Comparison of ENCODE assay signal across 9 cellular contexts in genomic region chr13:91133941-91134772, GRCh38.
A peak's percentile ranks its signal among the peaks of the same experiment; 100 is the strongest.
DNase-seq lines count a peak whose midpoint lies in the region; ATAC-seq and TF ChIP-seq lines count a peak whose summit lies in the region.
"Had no signal": no experiment of that assay in that cellular context is flagged by ENCODE, and none has a peak within 500 bp of the region (broad histone marks: within the 10 kb centered on the region; RNA-seq: fewer than 3 reads in every experiment).

No MANE protein-coding gene starts in this region.

- no peaks in the 10 kb centered on the region for H3K27me3 ChIP-seq in prostate gland (replicated peaks; ENCODE audit: insufficient read depth)

- peak; percentile 42 to 75 (median 70) for TF ChIP-seq CTCF in prostate gland (IDR thresholded peaks at IDR 0.05)

- no peaks in the 10 kb centered on the region for H3K4me1 Mint-ChIP-seq in activated naive CD4-positive, alpha-beta T cell treated with anti-CD3 and anti-CD28 coated beads, Interleukin-2, amount 10 ng/mL, durations not matched to agents 7 days and 5 days
- H3K4me1 Mint-ChIP-seq: activated naive CD4-positive, alpha-beta T cell treated with anti-CD3 and anti-CD28 coated beads, Interleukin-2, amount 50 U/mL, for 24 hours had no signal

- no peaks in the 10 kb centered on the region for H3K4me1 ChIP-seq in prostate gland (replicated peaks)

- WGBS in prostate gland, result 28% methylated on average over 10 of the region's 10 CpGs

- H3K4me3 Mint-ChIP-seq in activated naive CD4-positive, alpha-beta T cell treated with anti-CD3 and anti-CD28 coated beads, Interleukin-2, amount 10 ng/mL, durations not matched to agents 7 days and 5 days, result no peak overlapping the region
- H3K4me3 Mint-ChIP-seq: activated naive CD4-positive, alpha-beta T cell treated with anti-CD3 and anti-CD28 coated beads, Interleukin-2, amount 50 U/mL, for 24 hours had no signal

- intact Hi-C loops in head of caudate nucleus (cut with DNase I), result loop anchor here (5.0 kb wide), 1 partner anchor 53 kb away; no protein-coding TSS in a partner anchor
- intact Hi-C loops in prostate gland (cut with DNase I), result loop anchor here (2.0 kb wide), 1 partner anchor 51 kb away; no protein-coding TSS in a partner anchor

- ATAC-seq in GM19395 (IDR thresholded peaks at IDR 0.05; ENCODE audit: unreplicated experiment) (peak; percentile 90), HG03342 (IDR thresholded peaks at IDR 0.05; ENCODE audit: unreplicated experiment) (peak; percentile 90), HG02970 (IDR thresholded peaks at IDR 0.05; ENCODE audit: low FRiP score, unreplicated experiment) (no peak)

- no peaks in the 10 kb centered on the region for H3K9me3 Mint-ChIP-seq in activated naive CD4-positive, alpha-beta T cell treated with anti-CD3 and anti-CD28 coated beads, Interleukin-2, amount 10 ng/mL, durations not matched to agents 7 days and 5 days
- H3K9me3 Mint-ChIP-seq: activated naive CD4-positive, alpha-beta T cell treated with anti-CD3 and anti-CD28 coated beads, Interleukin-2, amount 50 U/mL, for 24 hours had no signal

- no peak overlapping the region for H3K27ac ChIP-seq in prostate gland

- H3K27me3 Mint-ChIP-seq in activated naive CD4-positive, alpha-beta T cell treated with anti-CD3 and anti-CD28 coated beads, Interleukin-2, amount 10 ng/mL, durations not matched to agents 7 days and 5 days, result no peaks in the 10 kb centered on the region
- H3K27me3 Mint-ChIP-seq: activated naive CD4-positive, alpha-beta T cell treated with anti-CD3 and anti-CD28 coated beads, Interleukin-2, amount 50 U/mL, for 24 hours had no signal

- TF ChIP-seq POLR2A in prostate gland (IDR thresholded peaks at IDR 0.05), result no peak

- no peak overlapping the region for H3K4me3 ChIP-seq in prostate gland

- H3K9me3 ChIP-seq in prostate gland, result no peaks in the 10 kb centered on the region

- no peak overlapping the region for H3K27ac Mint-ChIP-seq in activated naive CD4-positive, alpha-beta T cell treated with anti-CD3 and anti-CD28 coated beads, Interleukin-2, amount 10 ng/mL, durations not matched to agents 7 days and 5 days
- H3K27ac Mint-ChIP-seq: activated naive CD4-positive, alpha-beta T cell treated with anti-CD3 and anti-CD28 coated beads, Interleukin-2, amount 50 U/mL, for 24 hours had no signal

- no peaks in the 10 kb centered on the region for H3K36me3 Mint-ChIP-seq in activated naive CD4-positive, alpha-beta T cell treated with anti-CD3 and anti-CD28 coated beads, Interleukin-2, amount 10 ng/mL, durations not matched to agents 7 days and 5 days
- H3K36me3 Mint-ChIP-seq: activated naive CD4-positive, alpha-beta T cell treated with anti-CD3 and anti-CD28 coated beads, Interleukin-2, amount 50 U/mL, for 24 hours had no signal

- H3K36me3 ChIP-seq in prostate gland, result no peaks in the 10 kb centered on the region

- CTCF ChIA-PET in activated naive CD4-positive, alpha-beta T cell treated with anti-CD3 and anti-CD28 coated beads, Interleukin-2, amount 10 ng/mL, durations not matched to agents 7 days and 5 days (lab: Charles Lee), result interaction anchor here (0.6 to 1.8 kb wide), 4 partner anchors 9 to 114 kb away, joined by 3 read pairs; no protein-coding TSS in a partner anchor

- DNase-seq in DMS79 treated with DMSO at 0.1 percent for 48 hours (lab: John Stamatoyannopoulos, UW) (peak; percentile 36), NCI-H460 (ENCODE audit: extremely low read depth, low read depth) (peak; percentile 64), head of caudate nucleus (peak in 38 of 42 donors; percentile 13 to 86 (median 60)), prostate gland (ENCODE audit: low spot score) (peak; percentile 56)
- peak; percentile 33 for DNase-seq in activated naive CD4-positive, alpha-beta T cell treated with anti-CD3 and anti-CD28 coated beads, Interleukin-2, amount 10 ng/mL, durations not matched to agents 7 days and 5 days
